Comparison of ENCODE assay signal across 22 cellular contexts in genomic region chr20:46803446-46804020, GRCh38.
DNase-seq lines count a peak whose midpoint lies in the region; ATAC-seq and TF ChIP-seq lines count a peak whose summit lies in the region.
"Had no signal": no experiment of that assay in that cellular context is flagged by ENCODE, and none has a peak within 500 bp of the region (broad histone marks: within the 10 kb centered on the region; RNA-seq: fewer than 3 reads in every experiment).

No MANE protein-coding gene starts in this region.

- H3K27ac ChIP-seq in right cardiac atrium (ENCODE audit: low read length) = no peak overlapping the region
- H3K27ac ChIP-seq: adrenal gland, C4-2B, colonic mucosa, pancreas, Peyer's patch, right lobe of liver, upper lobe of left lung had no signal

- 70% methylated on average over 10 of the region's 10 CpGs for WGBS in right cardiac atrium

- H3K4me3 Mint-ChIP-seq in mesothelial cell of epicardium = no peak overlapping the region
- H3K4me3 Mint-ChIP-seq in naive thymus-derived CD8-positive, alpha-beta T cell = no peak overlapping the region
- H3K4me3 Mint-ChIP-seq: activated CD8-positive, alpha-beta T cell treated with anti-CD3 and anti-CD28 coated beads, Interleukin-2, amount 10 ng/mL, durations not matched to agents 7 days and 5 days; IgD-negative memory B cell; nephron had no signal

- ATAC-seq in right cardiac atrium (peak; percentile 35 to 76), left ventricle myocardium superior (no peak)
- ATAC-seq in naive thymus-derived CD8-positive, alpha-beta T cell = no peak
- ATAC-seq: activated CD8-positive, alpha-beta T cell treated with anti-CD3 and anti-CD28 coated beads, Interleukin-2, amount 10 ng/mL, durations not matched to agents 7 days and 5 days; right lobe of liver; SK-N-SH treated with all-trans-retinoic acid at 6 μM for 48 hours had no signal

- no peaks in the 10 kb centered on the region for H3K36me3 Mint-ChIP-seq in mesothelial cell of epicardium
- no peaks in the 10 kb centered on the region for H3K36me3 Mint-ChIP-seq in naive thymus-derived CD8-positive, alpha-beta T cell
- H3K36me3 Mint-ChIP-seq: IgD-negative memory B cell had no signal

- DNase-seq in right cardiac atrium = no peak
- DNase-seq in left ventricle myocardium superior = no peak
- peak; percentile 67 for DNase-seq in OCI-M1 (lab: John Stamatoyannopoulos, UW)
- peak; percentile 43 for DNase-seq in islet precursor cell
- DNase-seq in mesothelial cell of epicardium (ENCODE audit: low spot score in 2 of 2, unreplicated experiment in 2 of 2) = no peak
- no peak for DNase-seq in naive thymus-derived CD8-positive, alpha-beta T cell
- no peak for DNase-seq in NCI-H510A (lab: John Stamatoyannopoulos, UW)
- DNase-seq: activated CD4-positive, CD25-positive, alpha-beta regulatory T cell treated with anti-CD3 and anti-CD28 coated beads, Interleukin-2, amount 50 U/mL, for 72 hours; activated CD8-positive, alpha-beta T cell treated with anti-CD3 and anti-CD28 coated beads, Interleukin-2, amount 10 ng/mL, durations not matched to agents 7 days and 5 days; colonic mucosa; mesendoderm; NCI-H146; pancreas; Peyer's patch; right lobe of liver; T-helper 9 cell; upper lobe of left lung had no signal

- no peaks in the 10 kb centered on the region for H3K4me1 ChIP-seq in right cardiac atrium (ENCODE audit: control insufficient read depth, insufficient read depth, low read length)
- H3K4me1 ChIP-seq: adrenal gland, colonic mucosa, Peyer's patch, upper lobe of left lung had no signal

- intact Hi-C loops in right cardiac atrium (cut with DNase I) = no loop called here
- intact Hi-C loops in left ventricle myocardium superior (cut with micrococcal nuclease) = no loop called here

- H3K4me3 ChIP-seq in right cardiac atrium (ENCODE audit: low read length) = no peak overlapping the region
- H3K4me3 ChIP-seq: adrenal gland, colonic mucosa, pancreas, Peyer's patch, right lobe of liver, upper lobe of left lung had no signal

- POLR2A ChIA-PET in naive thymus-derived CD8-positive, alpha-beta T cell (lab: Charles Lee) = no interaction called here

- no peaks in the 10 kb centered on the region for H3K9me3 Mint-ChIP-seq in mesothelial cell of epicardium
- H3K9me3 Mint-ChIP-seq in naive thymus-derived CD8-positive, alpha-beta T cell = no peaks in the 10 kb centered on the region
- H3K9me3 Mint-ChIP-seq: nephron had no signal

- H3K27ac Mint-ChIP-seq in mesothelial cell of epicardium = no peak overlapping the region
- no peak overlapping the region for H3K27ac Mint-ChIP-seq in naive thymus-derived CD8-positive, alpha-beta T cell
- H3K27ac Mint-ChIP-seq: activated CD8-positive, alpha-beta T cell treated with anti-CD3 and anti-CD28 coated beads, Interleukin-2, amount 10 ng/mL, durations not matched to agents 7 days and 5 days; IgD-negative memory B cell had no signal

- TF ChIP-seq CTCF in mesothelial cell of epicardium (IDR thresholded peaks at IDR 0.05; ENCODE audit: unreplicated experiment) = no peak

- H3K27me3 Mint-ChIP-seq in mesothelial cell of epicardium (ENCODE audit: low read depth) = peaks cover 95% of the 10 kb centered on the region
- peaks cover 14 to 46% (median 25%) of the 10 kb centered on the region in 5 donors for H3K27me3 Mint-ChIP-seq in naive thymus-derived CD8-positive, alpha-beta T cell

- H3K9me3 ChIP-seq in right cardiac atrium (ENCODE audit: control insufficient read depth, low read length) = no peaks in the 10 kb centered on the region
- H3K9me3 ChIP-seq: adrenal gland, colonic mucosa, pancreas, Peyer's patch, right lobe of liver, upper lobe of left lung had no signal

- peaks cover 12% of the 10 kb centered on the region for H3K4me1 Mint-ChIP-seq in mesothelial cell of epicardium
- H3K4me1 Mint-ChIP-seq in naive thymus-derived CD8-positive, alpha-beta T cell = no peaks in the 10 kb centered on the region
- H3K4me1 Mint-ChIP-seq: IgD-negative memory B cell had no signal

- H3K27me3 ChIP-seq in right cardiac atrium (ENCODE audit: control insufficient read depth, insufficient read depth) = no peaks in the 10 kb centered on the region
- H3K27me3 ChIP-seq: colonic mucosa, pancreas, Peyer's patch, right lobe of liver, upper lobe of left lung had no signal

Comparison
In these comparisons a context has a peak if more than half of its experiments do, and no peak if none do; other contexts are left out.
1. ATAC-seq: peak in right cardiac atrium (2 of 2); none in left ventricle myocardium superior (single experiment) and naive thymus-derived CD8-positive, alpha-beta T cell (0 of 2).
2. DNase-seq: peak in OCI-M1 (single experiment) and islet precursor cell (single experiment); none in right cardiac atrium (0 of 3), left ventricle myocardium superior (single experiment), mesothelial cell of epicardium (0 of 2), naive thymus-derived CD8-positive, alpha-beta T cell (0 of 10) and NCI-H510A (single experiment).